ENCODE assay signal across 34 cellular contexts in genomic region chr13:44780586-44781280, GRCh38.
"Had no signal": no experiment of that assay in that cellular context is flagged by ENCODE, and none has a peak within 500 bp of the region (broad histone marks: within the 10 kb centered on the region; RNA-seq: fewer than 3 reads in every experiment).

No MANE protein-coding gene starts in this region.

- DNase-seq: activated CD4-positive, alpha-beta memory T cell treated with anti-CD3 and anti-CD28 coated beads for 36 hours; activated CD4-positive, alpha-beta T cell treated with anti-CD3 and anti-CD28 coated beads for 36 hours; activated CD4-positive, alpha-beta T cell treated with anti-CD3 and anti-CD28 coated beads, Interleukin-2, amount 10 ng/mL, durations not matched to agents 24 days and 14 days; activated CD4-positive, CD25-positive, alpha-beta regulatory T cell; activated CD4-positive, CD25-positive, alpha-beta regulatory T cell treated with anti-CD3 and anti-CD28 coated beads, Interleukin-2, amount 50 U/mL, for 72 hours; activated CD8-positive, alpha-beta memory T cell treated with anti-CD3 and anti-CD28 coated beads, Interleukin-2, amount 10 ng/mL, durations not matched to agents 7 days and 5 days; activated CD8-positive, alpha-beta memory T cell treated with anti-CD3 and anti-CD28 coated beads, Interleukin-2, amount 50 U/mL, for 4 hours; activated CD8-positive, alpha-beta T cell treated with anti-CD3 and anti-CD28 coated beads, Interleukin-2, amount 10 ng/mL, durations not matched to agents 7 days and 5 days; activated effector memory CD4-positive, alpha-beta T cell treated with anti-CD3 and anti-CD28 coated beads, Interleukin-2, amount 50 U/mL, for 16 hours; activated naive CD4-positive, alpha-beta T cell treated with anti-CD3 and anti-CD28 coated beads for 36 hours; activated naive CD8-positive, alpha-beta T cell treated with anti-CD3 and anti-CD28 coated beads for 36 hours; activated naive CD8-positive, alpha-beta T cell treated with anti-CD3 and anti-CD28 coated beads, Interleukin-2, amount 50 U/mL, for 24 hours; activated T-cell treated with anti-CD3 and anti-CD28 coated beads, Interleukin-2, amount 50 U/mL, for 1 hour; activated T-cell treated with anti-CD3 and anti-CD28 coated beads, Interleukin-2, amount 50 U/mL, for 48 hours; adrenal gland; amygdala; aorta; body of pancreas; central memory CD4-positive, alpha-beta T cell; cerebellar nuclear complex; colonic mucosa; effector CD8-positive, alpha-beta T cell; foreskin fibroblast; gastrocnemius medialis; glutamatergic neuron; T-helper 1 cell; T-helper 17 cell; T1000 had no signal

- H3K36me3 Mint-ChIP-seq: activated CD4-positive, alpha-beta memory T cell treated with anti-CD3 and anti-CD28 coated beads for 36 hours; activated CD8-positive, alpha-beta memory T cell treated with anti-CD3 and anti-CD28 coated beads, Interleukin-2, amount 10 ng/mL, durations not matched to agents 7 days and 5 days; activated naive CD4-positive, alpha-beta T cell treated with anti-CD3 and anti-CD28 coated beads, Interleukin-2, amount 50 U/mL, for 24 hours had no signal

- ATAC-seq: activated CD4-positive, alpha-beta T cell treated with anti-CD3 and anti-CD28 coated beads for 36 hours; activated CD8-positive, alpha-beta memory T cell treated with anti-CD3 and anti-CD28 coated beads, Interleukin-2, amount 10 ng/mL, durations not matched to agents 7 days and 5 days; activated CD8-positive, alpha-beta T cell treated with anti-CD3 and anti-CD28 coated beads, Interleukin-2, amount 10 ng/mL, durations not matched to agents 7 days and 5 days; activated naive CD8-positive, alpha-beta T cell treated with anti-CD3 and anti-CD28 coated beads, Interleukin-2, amount 50 U/mL, for 24 hours; body of pancreas; esophagus mucosa; gastrocnemius medialis; T-helper 17 cell had no signal

- H3K27me3 ChIP-seq: adrenal gland, body of pancreas, colonic mucosa, gastrocnemius medialis had no signal

- H3K4me3 ChIP-seq: adrenal gland, body of pancreas, cardiac muscle cell, colonic mucosa, gastrocnemius medialis had no signal

- H3K9me3 ChIP-seq: adrenal gland, body of pancreas, colonic mucosa, gastrocnemius medialis had no signal

- H3K9me3 Mint-ChIP-seq: activated CD4-positive, alpha-beta memory T cell treated with anti-CD3 and anti-CD28 coated beads for 36 hours; activated naive CD4-positive, alpha-beta T cell treated with anti-CD3 and anti-CD28 coated beads for 36 hours; activated naive CD4-positive, alpha-beta T cell treated with anti-CD3 and anti-CD28 coated beads, Interleukin-2, amount 50 U/mL, for 24 hours; activated naive CD8-positive, alpha-beta T cell treated with anti-CD3 and anti-CD28 coated beads, Interleukin-2, amount 50 U/mL, for 24 hours; activated T-helper 1 cell treated with anti-CD3 and anti-CD28 coated beads, Interleukin-12 subunit alpha, Interleukin-12 subunit beta, Interleukin-2, Interleukin-4 antibody, amounts not matched to agents 30 ng/mL and 10 ng/mL and 1 ng/mL, durations not matched to agents 14 hours and 24 hours and 36 hours; activated T-helper 2 cell treated with anti-CD3 and anti-CD28 coated beads, Interferon-gamma antibody, Interleukin-2, Interleukin-4, amounts not matched to agents 10 μg/mL and 5 μg/mL and 100 μg/mL, durations not matched to agents 14 hours and 24 hours and 36 hours; T-helper 2 cell treated with Interferon-gamma antibody and Interleukin-4, amounts not matched to agents 5 μg/mL and 100 μg/mL, for 36 hours had no signal

- H3K27ac ChIP-seq: adrenal gland, body of pancreas, cardiac muscle cell, colonic mucosa, gastrocnemius medialis had no signal

- H3K4me1 ChIP-seq: adrenal gland, colonic mucosa had no signal

- H3K4me3 Mint-ChIP-seq: activated CD4-positive, alpha-beta memory T cell treated with anti-CD3 and anti-CD28 coated beads for 36 hours; activated CD4-positive, alpha-beta T cell treated with anti-CD3 and anti-CD28 coated beads for 36 hours; activated CD4-positive, alpha-beta T cell treated with anti-CD3 and anti-CD28 coated beads, Interleukin-2, amount 10 ng/mL, durations not matched to agents 24 days and 14 days; activated CD8-positive, alpha-beta memory T cell treated with anti-CD3 and anti-CD28 coated beads, Interleukin-2, amount 10 ng/mL, durations not matched to agents 7 days and 5 days; activated CD8-positive, alpha-beta T cell treated with anti-CD3 and anti-CD28 coated beads, Interleukin-2, amount 10 ng/mL, durations not matched to agents 7 days and 5 days; activated naive CD4-positive, alpha-beta T cell treated with anti-CD3 and anti-CD28 coated beads for 36 hours; activated naive CD4-positive, alpha-beta T cell treated with anti-CD3 and anti-CD28 coated beads, Interleukin-2, amount 50 U/mL, for 24 hours; activated naive CD8-positive, alpha-beta T cell treated with anti-CD3 and anti-CD28 coated beads for 36 hours; activated naive CD8-positive, alpha-beta T cell treated with anti-CD3 and anti-CD28 coated beads, Interleukin-2, amount 50 U/mL, for 24 hours; activated T-helper 1 cell treated with anti-CD3 and anti-CD28 coated beads, Interleukin-12 subunit alpha, Interleukin-12 subunit beta, Interleukin-2, Interleukin-4 antibody, amounts not matched to agents 30 ng/mL and 10 ng/mL and 1 ng/mL, durations not matched to agents 14 hours and 24 hours and 36 hours; T-helper 17 cell; T-helper 2 cell treated with Interferon-gamma antibody and Interleukin-4, amounts not matched to agents 5 μg/mL and 100 μg/mL, for 36 hours had no signal

- H3K36me3 ChIP-seq: adrenal gland, cardiac muscle cell, colonic mucosa, gastrocnemius medialis had no signal

- H3K4me1 Mint-ChIP-seq: activated CD4-positive, alpha-beta T cell treated with anti-CD3 and anti-CD28 coated beads for 36 hours; activated CD4-positive, alpha-beta T cell treated with anti-CD3 and anti-CD28 coated beads, Interleukin-2, amount 10 ng/mL, durations not matched to agents 24 days and 14 days; activated CD8-positive, alpha-beta memory T cell treated with anti-CD3 and anti-CD28 coated beads, Interleukin-2, amount 10 ng/mL, durations not matched to agents 7 days and 5 days; activated naive CD4-positive, alpha-beta T cell treated with anti-CD3 and anti-CD28 coated beads, Interleukin-2, amount 50 U/mL, for 24 hours; activated naive CD8-positive, alpha-beta T cell treated with anti-CD3 and anti-CD28 coated beads for 36 hours; activated naive CD8-positive, alpha-beta T cell treated with anti-CD3 and anti-CD28 coated beads, Interleukin-2, amount 50 U/mL, for 24 hours; T-helper 17 cell had no signal

- H3K27ac Mint-ChIP-seq: activated CD4-positive, alpha-beta memory T cell treated with anti-CD3 and anti-CD28 coated beads for 36 hours; activated CD4-positive, alpha-beta T cell treated with anti-CD3 and anti-CD28 coated beads for 36 hours; activated CD4-positive, alpha-beta T cell treated with anti-CD3 and anti-CD28 coated beads, Interleukin-2, amount 10 ng/mL, durations not matched to agents 24 days and 14 days; activated CD8-positive, alpha-beta memory T cell treated with anti-CD3 and anti-CD28 coated beads, Interleukin-2, amount 10 ng/mL, durations not matched to agents 7 days and 5 days; activated CD8-positive, alpha-beta T cell treated with anti-CD3 and anti-CD28 coated beads, Interleukin-2, amount 10 ng/mL, durations not matched to agents 7 days and 5 days; activated naive CD4-positive, alpha-beta T cell treated with anti-CD3 and anti-CD28 coated beads for 36 hours; activated naive CD4-positive, alpha-beta T cell treated with anti-CD3 and anti-CD28 coated beads, Interleukin-2, amount 50 U/mL, for 24 hours; activated naive CD8-positive, alpha-beta T cell treated with anti-CD3 and anti-CD28 coated beads for 36 hours; activated naive CD8-positive, alpha-beta T cell treated with anti-CD3 and anti-CD28 coated beads, Interleukin-2, amount 50 U/mL, for 24 hours; activated T-helper 1 cell treated with anti-CD3 and anti-CD28 coated beads, Interleukin-12 subunit alpha, Interleukin-12 subunit beta, Interleukin-2, Interleukin-4 antibody, amounts not matched to agents 30 ng/mL and 10 ng/mL and 1 ng/mL, durations not matched to agents 14 hours and 24 hours and 36 hours; activated T-helper 2 cell treated with anti-CD3 and anti-CD28 coated beads, Interferon-gamma antibody, Interleukin-2, Interleukin-4, amounts not matched to agents 10 μg/mL and 5 μg/mL and 100 μg/mL, durations not matched to agents 14 hours and 24 hours and 36 hours; T-helper 17 cell; T-helper 2 cell treated with Interferon-gamma antibody and Interleukin-4, amounts not matched to agents 5 μg/mL and 100 μg/mL, for 36 hours had no signal
